ENCODE assay signal across 8 cellular contexts in genomic region chr17:78316867-78317816, GRCh38. TPM values are rescaled to one million over a fixed set of nuclear protein-coding genes. Genes with fewer than 3 reads are reported as not detected.
DNase-seq lines count a peak whose midpoint lies in the region; ATAC-seq and TF ChIP-seq lines count a peak whose summit lies in the region.

No MANE protein-coding gene starts in this region.

- H3K4me3 ChIP-seq in SJCRH30 (peak overlapping the region; percentile 49), foreskin fibroblast (ENCODE audit: low read depth in 1 of 2, low read length in 2 of 2) (no peak overlapping the region), spleen (no peak overlapping the region)

- DNase-seq in NCI-H146 (lab: John Stamatoyannopoulos, UW) (peak; percentile 15), NCI-H146 treated with DMSO at 0.1 percent for 48 hours (lab: John Stamatoyannopoulos, UW; ENCODE audit: unreplicated experiment) (no peak), SJCRH30 (peak; percentile 53 to 63), foreskin fibroblast (peak; percentile 45 to 65), spleen (no peak), caudate nucleus (lab: John Stamatoyannopoulos, UW) (no peak)

- no peak for TF ChIP-seq POLR2A in spleen (IDR thresholded peaks at IDR 0.05)

- H3K27ac ChIP-seq in SJCRH30 (peak overlapping the region; percentile 99), spleen (peak overlapping the region; percentile 35 to 83 (median 79)), caudate nucleus (ENCODE audit: low read depth, low read length) (no peak overlapping the region)

- H3K4me1 ChIP-seq in SJCRH30 (peaks cover 35% of the 10 kb centered on the region), spleen (peaks cover 34 to 54% (median 45%) of the 10 kb centered on the region in 6 donors)

- 42 to 54% (median 49%) methylated on average over 21 of the region's 21 CpGs for WGBS in spleen, 5 donors

- H3K36me3 ChIP-seq in SJCRH30 (no peaks in the 10 kb centered on the region), spleen (no peaks in the 10 kb centered on the region)

- intact Hi-C loops in spleen (cut with DNase I; ENCODE audit: low total_unique reads): no loop called here

- H3K27me3 ChIP-seq in SJCRH30 (no peaks in the 10 kb centered on the region), spleen (replicated peaks in 1 of 7) (peaks cover 0 to 57% (median 9%) of the 10 kb centered on the region in 7 donors)

- TF ChIP-seq CTCF in foreskin fibroblast (IDR thresholded peaks at IDR 0.05; ENCODE audit: low read depth, low read length) (no peak), spleen (IDR thresholded peaks at IDR 0.05 in 8 of 11, conservative IDR thresholded peaks at IDR 0.05 in 3 of 11) (no peak)

- ATAC-seq in HG03045 (IDR thresholded peaks at IDR 0.05; ENCODE audit: unreplicated experiment): no peak
- ATAC-seq in HG03571 (IDR thresholded peaks at IDR 0.05; ENCODE audit: unreplicated experiment): no peak

- H3K9me3 ChIP-seq in SJCRH30 (replicated peaks): no peaks in the 10 kb centered on the region
- no peaks in the 10 kb centered on the region for H3K9me3 ChIP-seq in spleen

RNA-seq across cellular contexts. Expression of gene SOCS3, which starts 42.7 kb away (rescaled TPM):
- 27.5 and 28.9 TPM in 2 replicates for total RNA-seq in SJCRH30 (2014; rRNA removed; shearing (Covaris generic))
- total RNA-seq in spleen: 100 to 1,000 TPM in 4 of 7 donors, 10 to 100 TPM in 3; 21.4 to 164 (median 103) TPM
- polyA plus RNA-seq in spleen: 10 to 100 TPM; 10.7 to 22.2 (median 12.2) TPM

Comparison
In these comparisons a context has a peak if more than half of its experiments do, and no peak if none do; other contexts are left out.
1. DNase-seq: peak in NCI-H146 (single experiment), SJCRH30 (2 of 2) and foreskin fibroblast (2 of 2); none in NCI-H146 treated with DMSO at 0.1 percent for 48 hours (single experiment), spleen (single experiment) and caudate nucleus (0 of 61).